In genomic region chr3:53806182-53807116, GRCh38 we compare ENCODE assay signal across 10 cellular contexts. TPM values are rescaled to one million over a fixed set of nuclear protein-coding genes. Genes with fewer than 3 reads are reported as not detected.
DNase-seq lines count a peak whose midpoint lies in the region; ATAC-seq, FAIRE-seq and TF ChIP-seq lines count a peak whose summit lies in the region.
"Had no signal": no experiment of that assay in that cellular context is flagged by ENCODE, and none has a peak within 500 bp of the region (broad histone marks: within the 10 kb centered on the region; RNA-seq: fewer than 3 reads in every experiment).

No MANE protein-coding gene starts in this region.

- peak; percentile 11 for ATAC-seq in foreskin keratinocyte

- H3K4me1 ChIP-seq in foreskin keratinocyte, result no peaks in the 10 kb centered on the region
- H3K4me1 ChIP-seq: breast epithelium had no signal

- FAIRE-seq in GM18507 (lab: Jason Lieb, UNC), result peak; percentile 89

- H3K4me3 ChIP-seq in retinal pigment epithelial cell (ENCODE audit: low read length), result no peak overlapping the region
- H3K4me3 ChIP-seq: breast epithelium had no signal

- no peak for TF ChIP-seq CTCF in foreskin keratinocyte (conservative IDR thresholded peaks at IDR 0.05)
- TF ChIP-seq CTCF in retinal pigment epithelial cell (conservative IDR thresholded peaks at IDR 0.05; ENCODE audit: low read depth, low read length), result peak; percentile 22
- no peak for TF ChIP-seq CTCF in RWPE1 (conservative IDR thresholded peaks at IDR 0.05; ENCODE audit: low read depth)

- DNase-seq in GM18507 (ENCODE audit: extremely low spot score, insufficient read length, low read depth) (peak; percentile 29), HS-5 (ENCODE audit: low read depth) (peak; percentile 80), foreskin keratinocyte (peak in 1 of 2 donors; percentile 3), retinal pigment epithelial cell (ENCODE audit: low read depth) (peak; percentile 28), NCI-H2081 (lab: John Stamatoyannopoulos, UW) (no peak), RWPE1 (ENCODE audit: low spot score) (no peak), NCI-H2029 treated with DMSO at 0.1 percent for 48 hours (lab: John Stamatoyannopoulos, UW) (no peak)
- DNase-seq in activated CD4-positive, CD25-positive, alpha-beta regulatory T cell treated with anti-CD3 and anti-CD28 coated beads, Interleukin-2, amount 50 U/mL, for 72 hours, result no peak

- H3K27ac ChIP-seq in foreskin keratinocyte, result no peak overlapping the region
- no peak overlapping the region for H3K27ac ChIP-seq in RWPE1
- H3K27ac ChIP-seq: breast epithelium had no signal

- CTCF ChIA-PET in RWPE1 (lab: Yijun Ruan, JAX), result no interaction called here

- no peaks in the 10 kb centered on the region for H3K27me3 ChIP-seq in foreskin keratinocyte
- H3K27me3 ChIP-seq: breast epithelium had no signal

- POLR2A ChIA-PET in RWPE1 (lab: Yijun Ruan, JAX; ENCODE audit: low non-redundant PET), result no interaction called here

RNA-seq across cellular contexts. Expression of gene CHDH, which starts 39.8 kb away (rescaled TPM):
- total RNA-seq in foreskin keratinocyte, result 0.03 and 0.07 TPM in 2 replicates
- polyA plus RNA-seq in foreskin keratinocyte, result 0.01 and 0.02 TPM in 2 replicates

RNA-seq across cellular contexts. Expression of gene IL17RB, which starts 39.9 kb away (rescaled TPM):
- total RNA-seq in foreskin keratinocyte, result not detected in 2 replicates
- 0.03 TPM in 1 of 2 replicates, not detected in the other for polyA plus RNA-seq in foreskin keratinocyte
- total RNA-seq: pulmonary artery endothelial cell had no signal

Comparison
In these comparisons a context has a peak if more than half of its experiments do, and no peak if none do; other contexts are left out.
1. DNase-seq: peak in GM18507 (single experiment), HS-5 (single experiment) and retinal pigment epithelial cell (single experiment); none in NCI-H2081 (0 of 2), activated CD4-positive, CD25-positive, alpha-beta regulatory T cell treated with anti-CD3 and anti-CD28 coated beads, Interleukin-2, amount 50 U/mL, for 72 hours (single experiment), RWPE1 (single experiment) and NCI-H2029 treated with DMSO at 0.1 percent for 48 hours (single experiment).